1 cellular context compared by ENCODE assay signal in the genomic region with DNA sequence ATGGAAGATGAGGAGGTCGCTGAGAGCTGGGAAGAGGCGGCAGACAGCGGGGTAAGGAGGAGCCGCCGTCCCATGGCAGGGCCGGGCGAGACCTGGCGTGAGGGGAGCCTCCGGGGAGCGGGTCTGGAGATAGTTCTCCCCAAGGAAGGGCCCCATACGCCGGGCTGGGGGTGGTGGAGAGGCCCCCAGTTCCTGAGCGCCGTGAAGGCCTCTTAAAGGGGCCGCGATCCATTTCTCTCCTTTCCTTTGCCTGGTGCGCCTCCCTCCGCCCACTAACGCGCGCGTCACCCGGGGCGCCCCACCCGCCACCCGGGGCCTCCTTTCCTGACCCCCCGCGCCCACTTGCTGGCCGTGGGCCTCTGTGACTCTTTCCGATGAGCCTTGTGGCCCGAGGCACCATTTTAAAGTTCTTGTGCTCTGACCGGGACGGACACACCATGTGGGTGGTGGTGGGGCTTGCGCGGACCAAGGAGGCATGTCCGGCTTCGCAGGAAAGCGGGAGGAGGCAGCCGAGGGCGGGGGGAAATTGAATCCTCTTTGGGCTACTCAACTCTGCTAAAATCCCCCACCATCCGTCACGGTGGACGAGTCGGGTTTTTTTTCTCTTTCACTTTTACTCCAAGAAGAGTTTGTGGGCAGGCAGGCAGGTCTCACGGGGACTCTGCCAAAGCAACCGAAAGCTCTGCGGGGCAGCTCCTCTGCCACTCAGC.
TF ChIP-seq lines count a peak whose summit lies in the region.

No MANE protein-coding gene starts in this region.

TF ChIP-seq in WTC11, 78 proteins besides CTCF, POLR2A, EP300 and RAD21 (continued from another document):
- TF ChIP-seq, protein P1, sequence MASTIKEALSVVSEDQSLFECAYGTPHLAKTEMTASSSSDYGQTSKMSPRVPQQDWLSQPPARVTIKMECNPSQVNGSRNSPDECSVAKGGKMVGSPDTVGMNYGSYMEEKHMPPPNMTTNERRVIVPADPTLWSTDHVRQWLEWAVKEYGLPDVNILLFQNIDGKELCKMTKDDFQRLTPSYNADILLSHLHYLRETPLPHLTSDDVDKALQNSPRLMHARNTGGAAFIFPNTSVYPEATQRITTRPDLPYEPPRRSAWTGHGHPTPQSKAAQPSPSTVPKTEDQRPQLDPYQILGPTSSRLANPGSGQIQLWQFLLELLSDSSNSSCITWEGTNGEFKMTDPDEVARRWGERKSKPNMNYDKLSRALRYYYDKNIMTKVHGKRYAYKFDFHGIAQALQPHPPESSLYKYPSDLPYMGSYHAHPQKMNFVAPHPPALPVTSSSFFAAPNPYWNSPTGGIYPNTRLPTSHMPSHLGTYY (CRISPR knock-in tag; IDR thresholded peaks at IDR 0.05) = no peak
- no peak for TF ChIP-seq USF1 (CRISPR knock-in tag; IDR thresholded peaks at IDR 0.05)
- no peak for TF ChIP-seq MYBL2 (CRISPR knock-in tag; IDR thresholded peaks at IDR 0.05)
- TF ChIP-seq, protein P2, sequence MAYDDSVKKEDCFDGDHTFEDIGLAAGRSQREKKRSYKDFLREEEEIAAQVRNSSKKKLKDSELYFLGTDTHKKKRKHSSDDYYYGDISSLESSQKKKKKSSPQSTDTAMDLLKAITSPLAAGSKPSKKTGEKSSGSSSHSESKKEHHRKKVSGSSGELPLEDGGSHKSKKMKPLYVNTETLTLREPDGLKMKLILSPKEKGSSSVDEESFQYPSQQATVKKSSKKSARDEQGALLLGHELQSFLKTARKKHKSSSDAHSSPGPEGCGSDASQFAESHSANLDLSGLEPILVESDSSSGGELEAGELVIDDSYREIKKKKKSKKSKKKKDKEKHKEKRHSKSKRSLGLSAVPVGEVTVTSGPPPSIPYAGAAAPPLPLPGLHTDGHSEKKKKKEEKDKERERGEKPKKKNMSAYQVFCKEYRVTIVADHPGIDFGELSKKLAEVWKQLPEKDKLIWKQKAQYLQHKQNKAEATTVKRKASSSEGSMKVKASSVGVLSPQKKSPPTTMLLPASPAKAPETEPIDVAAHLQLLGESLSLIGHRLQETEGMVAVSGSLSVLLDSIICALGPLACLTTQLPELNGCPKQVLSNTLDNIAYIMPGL (CRISPR knock-in tag; IDR thresholded peaks at IDR 0.05) = 0 out of 2 replicates have a peak, but pooled peaks have one; percentile 22
- peak; percentile 25; the same call in 1 of the 2 replicates for TF ChIP-seq FOXP1 (CRISPR knock-in tag; IDR thresholded peaks at IDR 0.05; ENCODE audit: borderline replicate concordance)
- TF ChIP-seq, protein P3, sequence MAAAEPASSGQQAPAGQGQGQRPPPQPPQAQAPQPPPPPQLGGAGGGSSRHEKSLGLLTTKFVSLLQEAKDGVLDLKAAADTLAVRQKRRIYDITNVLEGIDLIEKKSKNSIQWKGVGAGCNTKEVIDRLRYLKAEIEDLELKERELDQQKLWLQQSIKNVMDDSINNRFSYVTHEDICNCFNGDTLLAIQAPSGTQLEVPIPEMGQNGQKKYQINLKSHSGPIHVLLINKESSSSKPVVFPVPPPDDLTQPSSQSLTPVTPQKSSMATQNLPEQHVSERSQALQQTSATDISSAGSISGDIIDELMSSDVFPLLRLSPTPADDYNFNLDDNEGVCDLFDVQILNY (CRISPR knock-in tag; IDR thresholded peaks at IDR 0.05) = no peak
- TF ChIP-seq ATF1 (CRISPR knock-in tag; IDR thresholded peaks at IDR 0.05) = no peak
- TF ChIP-seq, protein P4, sequence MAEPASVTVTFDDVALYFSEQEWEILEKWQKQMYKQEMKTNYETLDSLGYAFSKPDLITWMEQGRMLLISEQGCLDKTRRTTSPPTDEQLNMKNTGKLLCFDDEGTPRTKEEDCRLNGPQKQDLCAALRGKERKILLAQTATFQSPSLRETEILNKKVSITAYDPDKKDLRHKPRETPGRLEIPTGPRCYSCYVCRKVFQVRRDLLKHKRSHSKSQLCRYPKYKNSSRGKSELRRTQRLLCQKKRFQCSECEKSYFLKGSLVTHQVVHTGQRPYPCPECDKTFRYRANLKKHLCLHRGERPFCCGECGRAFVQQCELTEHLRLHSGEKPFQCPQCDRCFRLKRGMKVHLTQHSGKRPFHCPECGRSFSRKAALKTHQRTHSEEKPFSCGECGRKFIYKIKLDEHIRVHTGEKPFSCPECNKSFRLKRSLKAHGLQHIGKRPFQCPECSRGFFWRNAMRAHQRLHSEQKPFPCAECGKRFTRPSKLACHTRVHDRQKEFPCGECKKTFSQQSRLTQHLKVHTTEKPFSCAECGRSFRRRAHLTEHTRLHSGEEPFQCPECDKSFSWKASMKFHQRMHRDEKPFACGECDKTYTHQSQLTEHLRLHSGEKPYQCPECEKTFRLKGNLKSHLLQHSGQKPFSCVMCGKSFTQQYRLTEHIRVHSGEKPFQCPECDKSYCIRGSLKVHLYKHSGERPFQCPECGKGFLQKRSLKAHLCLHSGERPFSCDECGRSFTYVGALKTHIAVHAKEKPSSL (CRISPR knock-in tag; conservative IDR thresholded peaks at IDR 0.05) = no peak
- no peak for TF ChIP-seq CBFB (CRISPR knock-in tag; IDR thresholded peaks at IDR 0.05; ENCODE audit: low read depth)
- TF ChIP-seq ESRRA (CRISPR knock-in tag; IDR thresholded peaks at IDR 0.05; ENCODE audit: borderline replicate concordance) = no peak
- 0 out of 2 replicates have a peak, but pooled peaks have one; percentile 7 for TF ChIP-seq CREM (CRISPR knock-in tag; IDR thresholded peaks at IDR 0.05)
- TF ChIP-seq SMAD3 (CRISPR knock-in tag; IDR thresholded peaks at IDR 0.05; ENCODE audit: borderline replicate concordance) = 0 out of 2 replicates have a peak, but pooled peaks have one; percentile 34
- peak; percentile 65; the same call in 1 of the 2 replicates for TF ChIP-seq ETV6 (CRISPR knock-in tag; IDR thresholded peaks at IDR 0.05)
- no peak for TF ChIP-seq ZNF671 (CRISPR knock-in tag; IDR thresholded peaks at IDR 0.05)
- no peak for TF ChIP-seq NR1H2 (CRISPR knock-in tag; IDR thresholded peaks at IDR 0.05)
- TF ChIP-seq, protein P5, sequence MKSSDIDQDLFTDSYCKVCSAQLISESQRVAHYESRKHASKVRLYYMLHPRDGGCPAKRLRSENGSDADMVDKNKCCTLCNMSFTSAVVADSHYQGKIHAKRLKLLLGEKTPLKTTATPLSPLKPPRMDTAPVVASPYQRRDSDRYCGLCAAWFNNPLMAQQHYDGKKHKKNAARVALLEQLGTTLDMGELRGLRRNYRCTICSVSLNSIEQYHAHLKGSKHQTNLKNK (CRISPR knock-in tag; IDR thresholded peaks at IDR 0.05) = no peak
- TF ChIP-seq CREB1 (CRISPR knock-in tag; IDR thresholded peaks at IDR 0.05) = no peak
- no peak for TF ChIP-seq ZNF423 (CRISPR knock-in tag; IDR thresholded peaks at IDR 0.05)
TF ChIP-seq in WTC11: peak in this region for 8.
